ENCODE assay signal across 7 cellular contexts in the genomic region with DNA sequence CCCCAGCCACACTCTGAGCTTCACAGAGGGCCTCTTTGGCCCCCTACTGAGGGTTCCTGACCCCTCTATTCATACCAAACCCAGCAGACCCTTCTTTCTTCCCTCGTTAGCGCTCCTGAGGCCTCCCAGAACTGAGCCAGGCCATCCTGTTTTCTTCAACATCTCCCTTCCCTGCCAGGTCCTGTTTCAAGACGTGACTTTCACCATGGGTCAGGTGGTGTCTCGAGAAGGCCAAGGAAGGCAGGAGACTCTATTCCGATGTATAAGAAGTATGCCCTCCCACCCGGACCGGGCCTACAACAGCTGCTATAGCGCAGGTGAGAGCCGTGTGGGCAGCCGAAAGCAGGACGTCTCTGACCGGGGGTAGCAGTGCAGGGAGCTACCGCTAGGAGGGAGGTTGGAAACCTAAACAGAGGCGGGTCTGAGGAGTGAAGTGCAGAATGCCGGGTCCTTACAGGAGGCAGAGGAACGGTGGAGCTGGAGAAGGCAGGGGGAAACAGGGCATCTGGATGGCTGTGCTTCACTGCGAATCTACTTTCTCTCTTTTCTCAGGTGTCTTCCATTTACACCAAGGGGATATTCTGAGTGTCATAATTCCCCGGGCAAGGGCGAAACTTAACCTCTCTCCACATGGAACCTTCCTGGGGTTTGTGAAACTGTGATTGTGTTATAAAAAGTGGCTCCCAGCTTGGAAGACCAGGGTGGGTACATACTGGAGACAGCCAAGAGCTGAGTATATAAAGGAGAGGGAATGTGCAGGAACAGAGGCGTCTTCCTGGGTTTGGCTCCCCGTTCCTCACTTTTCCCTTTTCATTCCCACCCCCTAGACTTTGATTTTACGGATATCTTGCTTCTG. TPM values are rescaled to one million over a fixed set of nuclear protein-coding genes. Genes with fewer than 3 reads are reported as not detected.
DNase-seq lines count a peak whose midpoint lies in the region; ATAC-seq and TF ChIP-seq lines count a peak whose summit lies in the region.

No MANE protein-coding gene starts in this region.

- H3K27ac ChIP-seq in OCI-LY1 (ENCODE audit: low read depth, low read length, poor library complexity, severe bottlenecking) (no peak overlapping the region), psoas muscle (peak overlapping the region; percentile 94)

- H4K20me1 ChIP-seq in OCI-LY1 (ENCODE audit: insufficient read depth, low read length): no peaks in the 10 kb centered on the region

- no peaks in the 10 kb centered on the region for H3K9me3 ChIP-seq in OCI-LY1 (ENCODE audit: low read length)
- H3K9me3 ChIP-seq in psoas muscle: no peaks in the 10 kb centered on the region

- intact Hi-C loops in left cardiac atrium (cut with DNase I) (loop anchor here (2.0 to 10.0 kb wide), 4 partner anchors 48 to 208 kb away; partner anchors contain the start of genes FGF11 (in 2 of the 2), TMEM102 (in 2 of the 2) and KCTD11 (in 1 of the 2)), psoas muscle (cut with DNase I) (loop anchor here (2.0 to 10.0 kb wide), 6 partner anchors 46 to 316 kb away; partner anchors contain the start of genes FGF11 (in 2 of the 2), GABARAP (in 1 of the 2), KCTD11 (in 1 of the 2) and TMEM102 (in 1 of the 2))

- 27 to 30% (median 28%) methylated on average over 20 to 22 of the region's 22 CpGs for WGBS in psoas muscle, 3 donors

- ATAC-seq in GM18907 (IDR thresholded peaks at IDR 0.05; ENCODE audit: unreplicated experiment): peak; percentile 23
- ATAC-seq in left cardiac atrium: peak; percentile 17 to 42
- peak; percentile 53 to 63 (median 56) for ATAC-seq in psoas muscle
- ATAC-seq in HG03571 (IDR thresholded peaks at IDR 0.05; ENCODE audit: unreplicated experiment): no peak
- no peak for ATAC-seq in GM21360 (IDR thresholded peaks at IDR 0.05; ENCODE audit: unreplicated experiment)

- H3K4me1 Mint-ChIP-seq in activated naive CD4-positive, alpha-beta T cell treated with anti-CD3 and anti-CD28 coated beads, Interleukin-2, amount 50 U/mL, for 24 hours: peaks cover 66% of the 10 kb centered on the region

- DNase-seq in left cardiac atrium (peak; percentile 57), psoas muscle (peak; percentile 64 to 70)

- H3K4me3 Mint-ChIP-seq in activated naive CD4-positive, alpha-beta T cell treated with anti-CD3 and anti-CD28 coated beads, Interleukin-2, amount 50 U/mL, for 24 hours: peak overlapping the region; percentile 99

- H3K27ac Mint-ChIP-seq in activated naive CD4-positive, alpha-beta T cell treated with anti-CD3 and anti-CD28 coated beads, Interleukin-2, amount 50 U/mL, for 24 hours: peak overlapping the region; percentile 99

- H3K79me2 ChIP-seq in OCI-LY1 (ENCODE audit: insufficient read depth, low read length): peaks cover 9% of the 10 kb centered on the region; the same call in 1 of the 2 replicates

- no peaks in the 10 kb centered on the region for H3K9me3 Mint-ChIP-seq in activated naive CD4-positive, alpha-beta T cell treated with anti-CD3 and anti-CD28 coated beads, Interleukin-2, amount 50 U/mL, for 24 hours

- no peaks in the 10 kb centered on the region for H3K27me3 Mint-ChIP-seq in activated naive CD4-positive, alpha-beta T cell treated with anti-CD3 and anti-CD28 coated beads, Interleukin-2, amount 50 U/mL, for 24 hours

- TF ChIP-seq CTCF in OCI-LY1 (IDR thresholded peaks at IDR 0.05; ENCODE audit: low read length) (peak; percentile 58), psoas muscle (IDR thresholded peaks at IDR 0.05) (peak; percentile 57)

- H3K4me1 ChIP-seq in OCI-LY1 (ENCODE audit: insufficient read depth, low read length, severe bottlenecking) (peaks cover 34% of the 10 kb centered on the region), psoas muscle (peaks cover 45% of the 10 kb centered on the region)

- H3K9ac ChIP-seq in OCI-LY1 (ENCODE audit: low read length): peak overlapping the region; percentile 93; the same call in 1 of the 2 replicates

- H3F3A ChIP-seq in OCI-LY1 (ENCODE audit: insufficient read depth, low read length): no peaks in the 10 kb centered on the region

- H3K36me3 ChIP-seq in OCI-LY1 (ENCODE audit: insufficient read depth, low read length): peaks cover 22% of the 10 kb centered on the region
- peaks cover 3 to 25% of the 10 kb centered on the region in 2 donors for H3K36me3 ChIP-seq in psoas muscle (ENCODE audit: insufficient read depth in 1 of 2, low read depth in 1 of 2)

- H3K27me3 ChIP-seq in OCI-LY1 (ENCODE audit: insufficient read depth, low read length) (peaks cover 8% of the 10 kb centered on the region; the same call in 1 of the 2 replicates), psoas muscle (ENCODE audit: insufficient read depth in 3 of 3, low read length in 2 of 3) (no peaks in the 10 kb centered on the region)

- peaks cover 5% of the 10 kb centered on the region for H3K36me3 Mint-ChIP-seq in activated naive CD4-positive, alpha-beta T cell treated with anti-CD3 and anti-CD28 coated beads, Interleukin-2, amount 50 U/mL, for 24 hours

- peak overlapping the region; percentile 89 for H3K4me2 ChIP-seq in OCI-LY1 (ENCODE audit: low read length)

- H3K4me3 ChIP-seq in OCI-LY1 (ENCODE audit: low read depth, low read length, poor library complexity, severe bottlenecking) (peak overlapping the region; percentile 77), psoas muscle (peak overlapping the region; percentile 96)

- no peak overlapping the region for H2AFZ ChIP-seq in OCI-LY1 (ENCODE audit: low read length)

- H3K9me2 ChIP-seq in OCI-LY1 (ENCODE audit: low read depth, low read length): no peaks in the 10 kb centered on the region

RNA-seq across cellular contexts. Expression of gene SENP3, which starts 1.3 kb away (rescaled TPM):
- total RNA-seq in left cardiac atrium (10 to 100 TPM; 27.2 to 30.5 TPM), psoas muscle (10 to 100 TPM; 24.0 to 40.7 (median 38.3) TPM)
- 10 to 100 TPM; 44.1 to 90.5 (median 76.1) TPM for polyA plus RNA-seq in psoas muscle

RNA-seq across cellular contexts. Expression of gene TNFSF13, which starts 1.9 kb away (rescaled TPM):
- 10 to 100 TPM; 15.0 to 25.5 TPM for total RNA-seq in left cardiac atrium
- 1 to 10 TPM; 4.0 to 5.4 (median 4.5) TPM for total RNA-seq in psoas muscle
- 1 to 10 TPM; 2.8 to 4.3 (median 3.1) TPM for polyA plus RNA-seq in psoas muscle

RNA-seq across cellular contexts. Expression of gene TNFSF12, which starts 11.5 kb away (rescaled TPM):
- 10 to 100 TPM; 31.0 to 47.6 TPM for total RNA-seq in left cardiac atrium
- total RNA-seq in psoas muscle: 10 to 100 TPM; 14.3 to 23.4 (median 15.6) TPM
- 10 to 100 TPM; 10.2 to 18.9 (median 13.8) TPM for polyA plus RNA-seq in psoas muscle

RNA-seq across cellular contexts. Expression of gene CD68, which starts 19.0 kb away (rescaled TPM):
- total RNA-seq in left cardiac atrium: 10 to 100 TPM; 55.5 to 87.3 TPM
- total RNA-seq in psoas muscle: 10 to 100 TPM; 15.8 to 38.4 (median 26.4) TPM
- polyA plus RNA-seq in psoas muscle: 100 to 1,000 TPM in 1 of 3 donors, 10 to 100 TPM in 2; 16.5 to 298 (median 21.8) TPM

RNA-seq across cellular contexts. Expression of gene MPDU1, which starts 23.3 kb away (rescaled TPM):
- total RNA-seq in left cardiac atrium (10 to 100 TPM; 30.5 to 35.0 TPM), psoas muscle (10 to 100 TPM; 19.3 to 40.6 (median 34.1) TPM)
- 100 to 1,000 TPM in 1 of 3 donors, 10 to 100 TPM in 2; 53.6 to 147 (median 77.8) TPM for polyA plus RNA-seq in psoas muscle

Comparison
In these comparisons a context has a peak if more than half of its experiments do, and no peak if none do; other contexts are left out.
1. ATAC-seq: peak in GM18907 (single experiment), left cardiac atrium (2 of 2) and psoas muscle (4 of 4); none in HG03571 (single experiment) and GM21360 (single experiment).